Comparison of ENCODE assay signal across 29 cellular contexts in the genomic region with DNA sequence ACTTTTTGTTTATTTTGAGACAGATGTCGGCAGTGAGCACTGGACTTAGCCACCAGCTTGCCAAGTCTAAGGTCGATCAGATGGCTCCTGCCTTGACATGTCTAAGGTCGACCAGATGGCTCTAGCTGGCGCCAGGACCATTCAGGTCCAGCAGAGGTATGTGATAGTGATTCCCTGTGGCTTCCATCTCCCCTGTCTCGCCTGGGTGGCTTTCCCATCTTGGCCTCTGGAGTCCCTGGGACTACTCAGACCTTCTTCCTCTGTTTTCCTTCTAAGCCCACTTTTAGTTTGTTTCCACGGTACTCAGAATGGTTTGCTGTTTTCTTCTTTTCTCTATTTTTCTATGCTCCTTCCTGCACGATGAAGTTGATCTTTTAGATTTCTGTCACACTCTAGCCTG.
"Had no signal": no experiment of that assay in that cellular context is flagged by ENCODE, and none has a peak within 500 bp of the region (broad histone marks: within the 10 kb centered on the region; RNA-seq: fewer than 3 reads in every experiment).

No MANE protein-coding gene starts in this region.

- H3K4me1 Mint-ChIP-seq: mesothelial cell of epicardium, neural crest cell had no signal

- FAIRE-seq: colon, endothelial cell of umbilical vein, small intestine had no signal

- H3K4me3 Mint-ChIP-seq: immature natural killer cell; mesothelial cell of epicardium; natural killer cell treated with Interleukin-12 subunit alpha and Interleukin-12 subunit beta and Interleukin-15 and Interleukin-18, amount 100 ng/mL, for 72 hours; neural crest cell; stimulated activated naive B cell treated with anti-CD40 and anti-IgM and Interleukin-4, amounts not matched to agents 10 μg/mL and 1 μg/mL and 100 μg/mL, for 72 hours; stimulated activated naive CD8-positive, alpha-beta T cell treated with anti-CD3 and anti-CD28 coated beads, Interleukin-15, Interleukin-2, amounts not matched to agents 100 ng/mL and 50 ng/mL, for 24 hours had no signal

- H2AFZ ChIP-seq: parathyroid adenoma had no signal

- H3K27ac ChIP-seq: dorsolateral prefrontal cortex, esophagus squamous epithelium, neutrophil, parathyroid adenoma, right lobe of liver, thoracic aorta, tibial nerve, upper lobe of right lung, uterus had no signal

- H3K27me3 ChIP-seq: dorsolateral prefrontal cortex, esophagus squamous epithelium, neutrophil, right lobe of liver, tibial nerve, upper lobe of right lung, uterus had no signal

- H3K27ac Mint-ChIP-seq: immature natural killer cell; mesothelial cell of epicardium; natural killer cell treated with Interleukin-12 subunit alpha and Interleukin-12 subunit beta and Interleukin-15 and Interleukin-18, amount 100 ng/mL, for 72 hours; stimulated activated naive B cell treated with anti-CD40 and anti-IgM and Interleukin-4, amounts not matched to agents 10 μg/mL and 1 μg/mL and 100 μg/mL, for 72 hours; stimulated activated naive CD8-positive, alpha-beta T cell treated with anti-CD3 and anti-CD28 coated beads, Interleukin-15, Interleukin-2, amounts not matched to agents 100 ng/mL and 50 ng/mL, for 24 hours had no signal

- H3K4me3 ChIP-seq: dorsolateral prefrontal cortex, esophagus squamous epithelium, mucosa of descending colon, right lobe of liver, thoracic aorta, tibial nerve, upper lobe of right lung, uterus had no signal

- H3K9me3 ChIP-seq: neutrophil, right lobe of liver, upper lobe of right lung had no signal

- H3K4me1 ChIP-seq: esophagus squamous epithelium, parathyroid adenoma, right lobe of liver, tibial nerve, upper lobe of right lung, uterus had no signal

- ATAC-seq: left colon; mucosa of descending colon; natural killer cell treated with Interleukin-12 subunit alpha and Interleukin-12 subunit beta and Interleukin-15 and Interleukin-18, amount 100 ng/mL, for 72 hours; right lobe of liver; stimulated activated naive B cell treated with anti-CD40 and anti-IgM and Interleukin-4, amounts not matched to agents 10 μg/mL and 1 μg/mL and 100 μg/mL, for 72 hours; upper lobe of right lung had no signal

- DNase-seq: dorsolateral prefrontal cortex; effector CD4-positive, alpha-beta T cell; esophagus squamous epithelium; foreskin melanocyte; hypothalamus; immature natural killer cell; kidney glomerular epithelial cell; left colon; mesenchymal stem cell; mucosa of descending colon; naive B cell; right lobe of liver; small intestine; stimulated activated CD4-positive, alpha-beta T cell treated with anti-CD3 and anti-CD28 coated beads, Interleukin-15, amount 100 ng/mL, for 24 hours; stimulated activated CD4-positive, alpha-beta T cell treated with anti-CD3 and anti-CD28 coated beads, Interleukin-2, amount 100 ng/mL, for 48 hours; stimulated activated naive B cell treated with anti-CD40 and anti-IgM and Interleukin-4, amounts not matched to agents 10 μg/mL and 1 μg/mL and 100 μg/mL, for 72 hours; upper lobe of right lung; uterus had no signal

- H3K9ac ChIP-seq: parathyroid adenoma had no signal

- H3K79me2 ChIP-seq: parathyroid adenoma had no signal

- H3K27me3 Mint-ChIP-seq: naive B cell; natural killer cell treated with Interleukin-12 subunit alpha and Interleukin-12 subunit beta and Interleukin-15 and Interleukin-18, amount 100 ng/mL, for 72 hours; progenitor cell of endocrine pancreas; stimulated activated naive B cell treated with anti-CD40 and anti-IgM and Interleukin-4, amounts not matched to agents 10 μg/mL and 1 μg/mL and 100 μg/mL, for 72 hours; stimulated activated naive CD8-positive, alpha-beta T cell treated with anti-CD3 and anti-CD28 coated beads, Interleukin-15, Interleukin-2, amounts not matched to agents 100 ng/mL and 50 ng/mL, for 24 hours had no signal

- H3K36me3 ChIP-seq: neutrophil, right lobe of liver, upper lobe of right lung, uterus had no signal
